In genomic region chr9:93048706-93049448, GRCh38 we compare ENCODE assay signal across 1 cellular context.
TF ChIP-seq lines count a peak whose summit lies in the region.

No MANE protein-coding gene starts in this region.

TF ChIP-seq in HepG2, 621 proteins besides CTCF, POLR2A, EP300 and RAD21:
- TF ChIP-seq ZNF44 (CRISPR knock-in tag; IDR thresholded peaks at IDR 0.05) (no peak), TOPORS (CRISPR knock-in tag; IDR thresholded peaks at IDR 0.05) (no peak), MLXIP (CRISPR knock-in tag; IDR thresholded peaks at IDR 0.05; ENCODE audit: borderline replicate concordance) (no peak), NFIC (IDR thresholded peaks at IDR 0.05; ENCODE audit: low read length) (no peak), NFATC3 (CRISPR knock-in tag; IDR thresholded peaks at IDR 0.05) (no peak), DZIP1 (CRISPR knock-in tag; IDR thresholded peaks at IDR 0.05) (no peak), LCORL (IDR thresholded peaks at IDR 0.05) (no peak), LCORL (CRISPR knock-in tag; IDR thresholded peaks at IDR 0.05) (no peak), ZNF775 (CRISPR knock-in tag; IDR thresholded peaks at IDR 0.05; ENCODE audit: borderline replicate concordance) (no peak), ZZZ3 (CRISPR knock-in tag; IDR thresholded peaks at IDR 0.05; ENCODE audit: borderline replicate concordance) (no peak), ZNF720 (CRISPR knock-in tag; IDR thresholded peaks at IDR 0.05) (no peak), ZNF75D (CRISPR knock-in tag; IDR thresholded peaks at IDR 0.05; ENCODE audit: borderline replicate concordance) (no peak), SAFB2 (CRISPR knock-in tag; IDR thresholded peaks at IDR 0.05; ENCODE audit: borderline replicate concordance, low read depth) (no peak), ZNF724P (CRISPR knock-in tag; IDR thresholded peaks at IDR 0.05; ENCODE audit: borderline replicate concordance) (no peak), HOXA7 (CRISPR knock-in tag; IDR thresholded peaks at IDR 0.05) (no peak)
